31 cellular contexts compared by ENCODE assay signal in the genomic region with DNA sequence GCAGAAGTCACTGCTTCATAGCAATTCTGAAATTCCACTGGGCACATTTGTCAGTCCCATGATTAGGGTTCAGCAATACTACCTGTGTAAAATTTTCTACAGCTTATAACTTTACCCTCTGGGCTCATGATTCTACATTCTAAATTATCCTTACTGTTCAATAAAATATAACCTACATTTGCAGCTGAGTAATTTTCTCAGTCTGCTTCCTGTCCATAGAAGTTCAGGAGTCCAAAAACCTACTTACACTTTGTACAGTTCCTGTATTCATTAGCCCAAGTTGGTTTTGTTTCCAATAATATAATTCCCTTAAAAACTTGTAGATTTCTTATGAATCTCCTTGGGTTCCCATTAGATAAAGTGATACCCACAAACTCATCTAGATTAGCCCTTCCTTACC.
"Had no signal": no experiment of that assay in that cellular context is flagged by ENCODE, and none has a peak within 500 bp of the region (broad histone marks: within the 10 kb centered on the region; RNA-seq: fewer than 3 reads in every experiment).

No MANE protein-coding gene starts in this region.

- FAIRE-seq: bronchial epithelial cell, TTC549 had no signal

- ATAC-seq: activated CD8-positive, alpha-beta T cell treated with anti-CD3 and anti-CD28 coated beads for 36 hours; activated naive CD8-positive, alpha-beta T cell treated with anti-CD3 and anti-CD28 coated beads, Interleukin-2, amount 50 U/mL, for 24 hours; activated T-cell treated with anti-CD3 and anti-CD28 coated beads, Interleukin-2, amount 50 U/mL, for 4 hours; activated T-cell treated with anti-CD3 and anti-CD28 coated beads, Interleukin-2, amount 50 U/mL, for 72 hours; activated T-helper 17 cell treated with anti-CD3 and anti-CD28 coated beads, Interleukin-2, amount 50 U/mL, for 72 hours had no signal

- H3K9me3 ChIP-seq: ascending aorta had no signal

- H3K4me1 ChIP-seq: ascending aorta had no signal

- DNase-seq: activated B cell treated with CpG ODN at 0.5 μM for 24 hours; activated CD4-positive, alpha-beta memory T cell treated with anti-CD3 and anti-CD28 coated beads for 36 hours; activated CD4-positive, alpha-beta T cell treated with anti-CD3 and anti-CD28 coated beads for 4 hours; activated CD4-positive, alpha-beta T cell treated with anti-CD3 and anti-CD28 coated beads, Interleukin-2, amount 10 ng/mL, durations not matched to agents 24 days and 14 days; activated CD4-positive, alpha-beta T cell treated with anti-CD3 and anti-CD28 coated beads, Interleukin-2, amount 50 U/mL, for 1 hour; activated CD4-positive, alpha-beta T cell treated with anti-CD3 and anti-CD28 coated beads, Interleukin-2, amount 50 U/mL, for 4 hours; activated CD4-positive, CD25-positive, alpha-beta regulatory T cell treated with anti-CD3 and anti-CD28 coated beads, Interleukin-2, amount 50 U/mL, for 72 hours; activated CD8-positive, alpha-beta memory T cell treated with anti-CD3 and anti-CD28 coated beads, Interleukin-2, amount 50 U/mL, for 4 hours; activated CD8-positive, alpha-beta T cell treated with anti-CD3 and anti-CD28 coated beads for 36 hours; activated effector memory CD4-positive, alpha-beta T cell treated with anti-CD3 and anti-CD28 coated beads, Interleukin-2, amount 50 U/mL, for 16 hours; activated naive CD4-positive, alpha-beta T cell treated with anti-CD3 and anti-CD28 coated beads, Interleukin-2, amount 10 ng/mL, durations not matched to agents 7 days and 5 days; activated naive CD4-positive, alpha-beta T cell treated with Interleukin-2 at 50 U/mL for 16 hours; activated naive CD8-positive, alpha-beta T cell treated with anti-CD3 and anti-CD28 coated beads, Interleukin-2, amount 10 ng/mL, durations not matched to agents 7 days and 5 days; activated naive CD8-positive, alpha-beta T cell treated with anti-CD3 and anti-CD28 coated beads, Interleukin-2, amount 50 U/mL, for 24 hours; activated T-cell treated with anti-CD3 and anti-CD28 coated beads for 4 hours; activated T-cell treated with anti-CD3 and anti-CD28 coated beads, Interleukin-2, amount 50 U/mL, for 1 hour; activated T-cell treated with anti-CD3 and anti-CD28 coated beads, Interleukin-2, amount 50 U/mL, for 4 hours; activated T-cell treated with anti-CD3 and anti-CD28 coated beads, Interleukin-2, amount 50 U/mL, for 72 hours; amygdala; anterior cingulate cortex; caudate nucleus; SW 1271; T-helper 1 cell; T-helper 2 cell; T-helper 9 cell had no signal

- H3K27me3 ChIP-seq: ascending aorta, cardiac muscle cell had no signal

- H3K4me3 ChIP-seq: ascending aorta, cardiac muscle cell had no signal

- H3K27ac ChIP-seq: ascending aorta, cardiac muscle cell, VCaP had no signal

- H3K36me3 ChIP-seq: ascending aorta, cardiac muscle cell had no signal
